In genomic region chr5:80212171-80212667, GRCh38 we compare ENCODE assay signal across 23 cellular contexts. TPM values are rescaled to one million over a fixed set of nuclear protein-coding genes. Genes with fewer than 3 reads are reported as not detected.
DNase-seq lines count a peak whose midpoint lies in the region; ATAC-seq and TF ChIP-seq lines count a peak whose summit lies in the region.
"Had no signal": no experiment of that assay in that cellular context is flagged by ENCODE, and none has a peak within 500 bp of the region (broad histone marks: within the 10 kb centered on the region; RNA-seq: fewer than 3 reads in every experiment).

No MANE protein-coding gene starts in this region.

- no peaks in the 10 kb centered on the region for H3K9me3 ChIP-seq in mucosa of descending colon
- H3K9me3 ChIP-seq: adrenal gland, heart right ventricle, uterus had no signal

- no peak for ATAC-seq in stimulated activated naive CD8-positive, alpha-beta T cell treated with anti-CD3 and anti-CD28 coated beads, Interleukin-15, Interleukin-2, amounts not matched to agents 100 U/mL and 50 U/mL, for 24 hours
- no peak for ATAC-seq in WTC11
- peak; percentile 71 for ATAC-seq in mucosa of descending colon
- ATAC-seq in GM18502 (IDR thresholded peaks at IDR 0.05; ENCODE audit: poor library complexity, unreplicated experiment): no peak
- ATAC-seq in HG03565 (IDR thresholded peaks at IDR 0.05; ENCODE audit: unreplicated experiment): no peak
- ATAC-seq: HCT116, heart right ventricle had no signal

- H3K4me1 ChIP-seq in mucosa of descending colon (ENCODE audit: low read depth): peaks cover 22% of the 10 kb centered on the region
- H3K4me1 ChIP-seq: uterus had no signal

- H3K4me3 Mint-ChIP-seq in stimulated activated naive CD8-positive, alpha-beta T cell treated with anti-CD3 and anti-CD28 coated beads, Interleukin-15, Interleukin-2, amounts not matched to agents 100 ng/mL and 50 ng/mL, for 24 hours: no peak overlapping the region
- H3K4me3 Mint-ChIP-seq in WTC11: no peak overlapping the region
- H3K4me3 Mint-ChIP-seq: memory B cell had no signal

- H3K36me3 Mint-ChIP-seq in stimulated activated naive CD8-positive, alpha-beta T cell treated with anti-CD3 and anti-CD28 coated beads, Interleukin-15, Interleukin-2, amounts not matched to agents 100 ng/mL and 50 ng/mL, for 24 hours (ENCODE audit: low read depth): peaks cover 3% of the 10 kb centered on the region
- peaks cover 7% of the 10 kb centered on the region; the same call in 1 of the 2 replicates for H3K36me3 Mint-ChIP-seq in WTC11

- CTCF ChIA-PET in WTC11 (lab: Charles Lee): interaction anchor here (0.7 to 1.7 kb wide), 2 partner anchors 18 to 129 kb away, joined by 3 to 5 read pairs; no protein-coding TSS in a partner anchor

- intact Hi-C loops in mucosa of descending colon (cut with DNase I, micrococcal nuclease): no loop called here

- peak overlapping the region; percentile 46 for H3K27ac Mint-ChIP-seq in stimulated activated naive CD8-positive, alpha-beta T cell treated with anti-CD3 and anti-CD28 coated beads, Interleukin-15, Interleukin-2, amounts not matched to agents 100 ng/mL and 50 ng/mL, for 24 hours
- 0 out of 2 replicates have a peak overlapping the region, but pooled peaks have one; percentile 30 for H3K27ac Mint-ChIP-seq in WTC11
- H3K27ac Mint-ChIP-seq: memory B cell had no signal

- POLR2A ChIA-PET in WTC11 (lab: Charles Lee): interaction anchor here (1.2 kb wide), 1 partner anchor 43 kb away, joined by 3 read pairs; the partner anchor contains the start of gene SERINC5

- H3K4me3 ChIP-seq in mucosa of descending colon: no peak overlapping the region
- H3K4me3 ChIP-seq: adrenal gland, heart right ventricle, smooth muscle cell, uterus had no signal

- H3K27me3 Mint-ChIP-seq in stimulated activated naive CD8-positive, alpha-beta T cell treated with anti-CD3 and anti-CD28 coated beads, Interleukin-15, Interleukin-2, amounts not matched to agents 100 ng/mL and 50 ng/mL, for 24 hours: no peaks in the 10 kb centered on the region
- no peaks in the 10 kb centered on the region; the same call in 1 of the 2 replicates for H3K27me3 Mint-ChIP-seq in WTC11 (ENCODE audit: low read depth)
- H3K27me3 Mint-ChIP-seq: memory B cell had no signal

- TF ChIP-seq CTCF in WTC11 (IDR thresholded peaks at IDR 0.05) (no peak), mucosa of descending colon (IDR thresholded peaks at IDR 0.05) (no peak)

- H3K4me1 Mint-ChIP-seq in stimulated activated naive CD8-positive, alpha-beta T cell treated with anti-CD3 and anti-CD28 coated beads, Interleukin-15, Interleukin-2, amounts not matched to agents 100 ng/mL and 50 ng/mL, for 24 hours (ENCODE audit: low read depth): peaks cover 98% of the 10 kb centered on the region
- H3K4me1 Mint-ChIP-seq in WTC11: peaks cover 73% of the 10 kb centered on the region

- no peaks in the 10 kb centered on the region for H3K36me3 ChIP-seq in mucosa of descending colon (ENCODE audit: low read depth)
- H3K36me3 ChIP-seq: adrenal gland, brain microvascular endothelial cell, heart right ventricle, uterus had no signal

- no peak for DNase-seq in stimulated activated naive CD8-positive, alpha-beta T cell treated with anti-CD3 and anti-CD28 coated beads, Interleukin-15, Interleukin-2, amounts not matched to agents 100 U/mL and 50 U/mL, for 24 hours
- DNase-seq in WTC11 (ENCODE audit: low spot score): no peak
- DNase-seq in mucosa of descending colon: no peak
- no peak for DNase-seq in epidermal melanocyte (ENCODE audit: insufficient read length, low spot score)
- DNase-seq: adrenal gland; brain microvascular endothelial cell; C1 segment of cervical spinal cord; effector CD4-positive, alpha-beta T cell; heart right ventricle; IMR-90; NCI-H1105 treated with DMSO at 0.1 percent for 48 hours; NCI-H2029; NCI-H226; NCI-H774; retina; stimulated activated CD4-positive, alpha-beta T cell treated with anti-CD3 and anti-CD28 coated beads, Interleukin-2, amount 100 ng/mL, for 24 hours; uterus had no signal

- no peaks in the 10 kb centered on the region for H3K9me3 Mint-ChIP-seq in stimulated activated naive CD8-positive, alpha-beta T cell treated with anti-CD3 and anti-CD28 coated beads, Interleukin-15, Interleukin-2, amounts not matched to agents 100 ng/mL and 50 ng/mL, for 24 hours
- H3K9me3 Mint-ChIP-seq in WTC11: no peaks in the 10 kb centered on the region
- H3K9me3 Mint-ChIP-seq: memory B cell had no signal

TF ChIP-seq in WTC11, 78 proteins besides CTCF, POLR2A, EP300 and RAD21:
- TF ChIP-seq, protein P1, sequence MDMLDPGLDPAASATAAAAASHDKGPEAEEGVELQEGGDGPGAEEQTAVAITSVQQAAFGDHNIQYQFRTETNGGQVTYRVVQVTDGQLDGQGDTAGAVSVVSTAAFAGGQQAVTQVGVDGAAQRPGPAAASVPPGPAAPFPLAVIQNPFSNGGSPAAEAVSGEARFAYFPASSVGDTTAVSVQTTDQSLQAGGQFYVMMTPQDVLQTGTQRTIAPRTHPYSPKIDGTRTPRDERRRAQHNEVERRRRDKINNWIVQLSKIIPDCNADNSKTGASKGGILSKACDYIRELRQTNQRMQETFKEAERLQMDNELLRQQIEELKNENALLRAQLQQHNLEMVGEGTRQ (CRISPR knock-in tag; IDR thresholded peaks at IDR 0.05): no peak

RNA-seq across cellular contexts. Expression of gene SERINC5, which starts 43.6 kb away (rescaled TPM):
- 128 to 139 TPM (median 139 TPM) in 3 replicates for total RNA-seq in WTC11 (2021)
- 100 to 1,000 TPM in 2 of 3 donors, 10 to 100 TPM in 1; 66.6 to 153 (median 126) TPM for total RNA-seq in mucosa of descending colon
